In the genomic region with DNA sequence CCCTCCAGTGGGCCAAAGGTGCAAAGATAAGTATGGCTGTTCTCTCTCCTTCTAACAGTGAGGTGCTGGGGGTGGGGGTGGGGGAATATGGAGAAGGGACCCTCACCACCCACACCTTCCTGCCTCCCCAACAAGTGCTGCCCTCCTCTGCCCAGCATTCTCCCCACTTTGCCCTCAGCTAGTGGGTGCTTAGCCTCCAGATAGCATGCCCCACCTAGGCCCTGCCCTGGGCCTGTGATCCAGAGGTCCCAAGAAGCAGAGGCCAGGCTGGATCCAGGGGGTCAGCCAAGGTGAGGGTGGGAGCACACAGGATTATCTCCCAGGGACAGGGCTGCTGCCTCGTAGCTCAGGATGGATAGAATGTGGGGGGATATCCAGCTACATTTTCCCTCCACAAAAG, we compare ENCODE assay signal across 11 cellular contexts. TPM values are rescaled to one million over a fixed set of nuclear protein-coding genes. Genes with fewer than 3 reads are reported as not detected.
A peak's percentile ranks its signal among the peaks of the same experiment; 100 is the strongest.
DNase-seq lines count a peak whose midpoint lies in the region; ATAC-seq, FAIRE-seq and TF ChIP-seq lines count a peak whose summit lies in the region.
"Had no signal": no experiment of that assay in that cellular context is flagged by ENCODE, and none has a peak within 500 bp of the region (broad histone marks: within the 10 kb centered on the region; RNA-seq: fewer than 3 reads in every experiment).

No MANE protein-coding gene starts in this region.

- 18% methylated on average over 1 of the region's 1 CpG for WGBS in HepG2 (ENCODE audit: low lambda C conversion rate)

- no peak for ATAC-seq in HepG2
- no peak for ATAC-seq in GM21447 (IDR thresholded peaks at IDR 0.05; ENCODE audit: unreplicated experiment)

- in situ Hi-C loops in HepG2 (cut with HindIII; ENCODE audit: extremely low pct_ligation_motif_present, low pct_unique_long_range_greater_than_20kb) = no loop called here

- TF ChIP-seq CTCF in HepG2 (CRISPR knock-in tag; IDR thresholded peaks at IDR 0.05) = no peak
- no peak for TF ChIP-seq CTCF in tibial artery (IDR thresholded peaks at IDR 0.05)

- TF ChIP-seq RAD21 in HepG2 (CRISPR knock-in tag; IDR thresholded peaks at IDR 0.05) = no peak

- H3K4me1 ChIP-seq in HepG2 (ENCODE audit: insufficient read depth, low read length) (peaks cover 64% of the 10 kb centered on the region), tibial artery (peaks cover 0 to 22% (median 19%) of the 10 kb centered on the region in 4 donors)

- H3K9me3 Mint-ChIP-seq in activated T-cell treated with anti-CD3 and anti-CD28 coated beads, Interleukin-2, amount 50 U/mL, for 24 hours = no peaks in the 10 kb centered on the region

- H3K9ac ChIP-seq in HepG2 (ENCODE audit: insufficient read depth, low read depth, low read length) = peak overlapping the region; percentile 81

- H2AFZ ChIP-seq in HepG2 (ENCODE audit: low read length) = no peak overlapping the region

- TF ChIP-seq EP300 in HepG2 (IDR thresholded peaks at IDR 0.05; ENCODE audit: low read depth in 2 of 2, low read length in 2 of 2) = no peak
- no peak for TF ChIP-seq EP300 in HepG2 (CRISPR knock-in tag; IDR thresholded peaks at IDR 0.05; ENCODE audit: borderline replicate concordance)

- H3K27me3 ChIP-seq in HepG2 (ENCODE audit: control insufficient read depth in 1 of 2, insufficient read depth in 2 of 2, low read length in 2 of 2) = no peaks in the 10 kb centered on the region
- H3K27me3 ChIP-seq in tibial artery = no peaks in the 10 kb centered on the region

- H3K4me2 ChIP-seq in HepG2 (ENCODE audit: low read depth, low read length) = peak overlapping the region; percentile 97

- BruUV-seq in HepG2 (replicated peaks; lab: Mats Ljungman, UMichigan) = no TSS peak

- CTCF ChIA-PET in HepG2 (lab: Yijun Ruan, JAX; ENCODE audit: low intra/inter-chr PET ratio, low total read pairs) = interaction anchor here (0.8 kb wide), 1 partner anchor 13 kb away, joined by 3 read pairs; no protein-coding TSS in a partner anchor

- peaks cover 31% of the 10 kb centered on the region for H3K4me1 Mint-ChIP-seq in activated T-cell treated with anti-CD3 and anti-CD28 coated beads, Interleukin-2, amount 50 U/mL, for 24 hours (ENCODE audit: low read depth)

- H3K4me3 ChIP-seq in HepG2 (replicated peaks in 1 of 3; ENCODE audit: insufficient read depth in 1 of 3, low read depth in 2 of 3, low read length in 3 of 3) (peak overlapping the region; percentile 72 to 93 (median 89)), tibial artery (peak overlapping the region; percentile 74 to 81)

- no peak for TF ChIP-seq POLR2A in HepG2 (IDR thresholded peaks at IDR 0.05; ENCODE audit: insufficient read depth in 1 of 2, low read depth in 2 of 2, low read length in 2 of 2)

- H3K27ac ChIP-seq in angular gyrus (ENCODE audit: low read depth, low read length) (peak overlapping the region; percentile 14), HepG2 (ENCODE audit: extremely low read length, insufficient read depth, low read length) (no peak overlapping the region), tibial artery (peak overlapping the region in 1 of 2 donors; percentile 96)

- POLR2A ChIA-PET in HepG2 (lab: Yijun Ruan, JAX) = interaction anchor here (1.0 to 1.2 kb wide), 3 partner anchors 12 to 21 kb away, joined by 3 read pairs; a partner anchor contains a TSS

- H3K9me3 ChIP-seq in HepG2 (ENCODE audit: low read length) (no peaks in the 10 kb centered on the region), tibial artery (no peaks in the 10 kb centered on the region)

- no peak for DNase-seq in activated T-cell treated with anti-CD3 and anti-CD28 coated beads, Interleukin-2, amount 50 U/mL, for 24 hours
- no peak for DNase-seq in activated T-cell treated with anti-CD3 and anti-CD28 coated beads, Interleukin-2, amount 50 U/mL, for 1 hour
- DNase-seq in HepG2 (ENCODE audit: low spot score) = no peak
- DNase-seq in tibial artery = no peak
- DNase-seq in NCI-H128 (lab: John Stamatoyannopoulos, UW; ENCODE audit: unreplicated experiment) = no peak
- DNase-seq in DMS53 treated with DMSO at 0.1 percent for 48 hours (lab: John Stamatoyannopoulos, UW; ENCODE audit: unreplicated experiment) = no peak
- DNase-seq: activated gamma-delta T cell, midbrain, NCI-H446 had no signal

- H3K27me3 Mint-ChIP-seq in activated T-cell treated with anti-CD3 and anti-CD28 coated beads, Interleukin-2, amount 50 U/mL, for 24 hours = no peaks in the 10 kb centered on the region

- peaks cover 22% of the 10 kb centered on the region for H3K79me2 ChIP-seq in HepG2 (ENCODE audit: insufficient read depth, low read length)

- H3K27ac Mint-ChIP-seq in activated T-cell treated with anti-CD3 and anti-CD28 coated beads, Interleukin-2, amount 50 U/mL, for 24 hours = no peak overlapping the region

- intact Hi-C loops in HepG2 (cut with micrococcal nuclease; ENCODE audit: unreplicated experiment) (no loop called here), tibial artery (cut with DNase I; ENCODE audit: low total_unique reads) (loop anchor here (2.0 kb wide), 1 partner anchor 14 kb away; a partner anchor contains a TSS)

- H4K20me1 ChIP-seq in HepG2 (ENCODE audit: insufficient read depth, low read length) = no peaks in the 10 kb centered on the region

- peak overlapping the region; percentile 85 for H3K4me3 Mint-ChIP-seq in activated T-cell treated with anti-CD3 and anti-CD28 coated beads, Interleukin-2, amount 50 U/mL, for 24 hours

- no peak for FAIRE-seq in HepG2 (lab: Jason Lieb, UNC)

- H3K36me3 ChIP-seq in HepG2 (replicated peaks in 1 of 2; ENCODE audit: control insufficient read depth in 1 of 2, insufficient read depth in 2 of 2, low read length in 2 of 2) (0 out of 5 replicates have a peak, but pooled peaks cover 0 to 5% of the 10 kb centered on the region in 2 experiments), tibial artery (no peaks in the 10 kb centered on the region)

- peaks cover 13% of the 10 kb centered on the region for H3K36me3 Mint-ChIP-seq in activated T-cell treated with anti-CD3 and anti-CD28 coated beads, Interleukin-2, amount 50 U/mL, for 24 hours (ENCODE audit: low read depth)

RNA-seq across cellular contexts. Expression of a gene that starts 1.2 kb away (rescaled TPM):
- 70.0 and 90.6 TPM in 2 replicates for total RNA-seq in HepG2 (2016; rRNA removed; fragmentation: Illumina TruSeq; extraction: Trizol)
- 120 and 149 TPM in 2 replicates for total RNA-seq in HepG2 (2016; cell fraction: cytosol; rRNA removed; fragmentation: Illumina TruSeq; extraction: Trizol; ENCODE audit: low read depth)
- 67.4 and 89.2 TPM in 2 replicates for total RNA-seq in HepG2 (2016; cell fraction: insoluble cytoplasmic fraction; rRNA removed; fragmentation: Illumina TruSeq; extraction: Trizol)
- total RNA-seq in HepG2 (2016; cell fraction: membrane; rRNA removed; fragmentation: Illumina TruSeq; extraction: Trizol) = 165 and 207 TPM in 2 replicates
- total RNA-seq in HepG2 (2016; cell fraction: nucleus; rRNA removed; fragmentation: Illumina TruSeq; extraction: Trizol) = 43.5 and 46.5 TPM in 2 replicates
- polyA plus RNA-seq in HepG2 (2011; rRNA removed) = 38.3 and 51.7 TPM in 2 replicates
- 41.7 and 67.3 TPM in 2 replicates for polyA plus RNA-seq in HepG2 (2011; cell fraction: cytosol; rRNA removed)
- 36.2 and 38.2 TPM in 2 replicates for polyA plus RNA-seq in HepG2 (2011; cell fraction: nucleus; rRNA removed)
- polyA plus RNA-seq in HepG2 (2012) = 37.4 and 38.4 TPM in 2 replicates
- polyA plus RNA-seq in HepG2 (2016; cell fraction: cytosol; fragmentation: Illumina TruSeq; extraction: Trizol; ENCODE audit: low read depth) = 210 and 248 TPM in 2 replicates
- 96.6 and 129 TPM in 2 replicates for polyA plus RNA-seq in HepG2 (2016; cell fraction: insoluble cytoplasmic fraction; fragmentation: Illumina TruSeq; extraction: Trizol; ENCODE audit: low read depth)
- 249 and 277 TPM in 2 replicates for polyA plus RNA-seq in HepG2 (2016; cell fraction: membrane; fragmentation: Illumina TruSeq; extraction: Trizol; ENCODE audit: low read depth)
- 90.0 and 101 TPM in 2 replicates for polyA plus RNA-seq in HepG2 (2016; cell fraction: nucleus; fragmentation: Illumina TruSeq; extraction: Trizol; ENCODE audit: insufficient read depth, low read depth)
- polyA minus RNA-seq in HepG2 (2011; rRNA and poly(A)+ RNA removed; ENCODE audit: low replicate concordance) = 32.0 and 63.5 TPM in 2 replicates
- 30.2 and 38.4 TPM in 2 replicates for polyA minus RNA-seq in HepG2 (2011; cell fraction: cytosol; rRNA and poly(A)+ RNA removed)
- 15.2 and 15.3 TPM in 2 replicates for polyA minus RNA-seq in HepG2 (2011; cell fraction: nucleus; rRNA and poly(A)+ RNA removed)

RNA-seq across cellular contexts. Expression of a gene that starts 14.9 kb away (rescaled TPM):
- 0.27 and 0.32 TPM in 2 replicates for total RNA-seq in HepG2 (2016; rRNA removed; fragmentation: Illumina TruSeq; extraction: Trizol)
- total RNA-seq in HepG2 (2016; cell fraction: cytosol; rRNA removed; fragmentation: Illumina TruSeq; extraction: Trizol; ENCODE audit: low read depth) = not detected in 2 replicates
- 0.15 and 0.22 TPM in 2 replicates for total RNA-seq in HepG2 (2016; cell fraction: insoluble cytoplasmic fraction; rRNA removed; fragmentation: Illumina TruSeq; extraction: Trizol)
- 0.17 and 0.22 TPM in 2 replicates for total RNA-seq in HepG2 (2016; cell fraction: membrane; rRNA removed; fragmentation: Illumina TruSeq; extraction: Trizol)
- total RNA-seq in HepG2 (2016; cell fraction: nucleus; rRNA removed; fragmentation: Illumina TruSeq; extraction: Trizol) = 0.40 TPM in 1 of 2 replicates, not detected in the other
- polyA plus RNA-seq in HepG2 (2011; rRNA removed) = 0.05 and 0.11 TPM in 2 replicates
- polyA plus RNA-seq in HepG2 (2011; cell fraction: cytosol; rRNA removed) = 0.08 TPM in 1 of 2 replicates, not detected in the other
- polyA plus RNA-seq in HepG2 (2011; cell fraction: nucleus; rRNA removed) = 0.45 and 0.84 TPM in 2 replicates
- 0.11 TPM in 1 of 2 replicates, not detected in the other for polyA plus RNA-seq in HepG2 (2012)
- 0.17 and 0.22 TPM in 2 replicates for polyA plus RNA-seq in HepG2 (2016; cell fraction: cytosol; fragmentation: Illumina TruSeq; extraction: Trizol; ENCODE audit: low read depth)
- polyA plus RNA-seq in HepG2 (2016; cell fraction: insoluble cytoplasmic fraction; fragmentation: Illumina TruSeq; extraction: Trizol; ENCODE audit: low read depth) = 0.24 and 0.25 TPM in 2 replicates
- polyA plus RNA-seq in HepG2 (2016; cell fraction: membrane; fragmentation: Illumina TruSeq; extraction: Trizol; ENCODE audit: low read depth) = 0.20 and 0.42 TPM in 2 replicates
- 0.29 TPM in 1 of 2 replicates, not detected in the other for polyA plus RNA-seq in HepG2 (2016; cell fraction: nucleus; fragmentation: Illumina TruSeq; extraction: Trizol; ENCODE audit: insufficient read depth, low read depth)
- 0.08 and 0.14 TPM in 2 replicates for polyA minus RNA-seq in HepG2 (2011; rRNA and poly(A)+ RNA removed; ENCODE audit: low replicate concordance)
- not detected in 2 replicates for polyA minus RNA-seq in HepG2 (2011; cell fraction: cytosol; rRNA and poly(A)+ RNA removed)
- 0.64 TPM in 1 of 2 replicates, not detected in the other for polyA minus RNA-seq in HepG2 (2011; cell fraction: nucleus; rRNA and poly(A)+ RNA removed)

RNA-seq across cellular contexts. Expression of a gene that starts 20.2 kb away (rescaled TPM):
- 42.9 and 54.5 TPM in 2 replicates for total RNA-seq in HepG2 (2016; rRNA removed; fragmentation: Illumina TruSeq; extraction: Trizol)
- 12.7 and 12.9 TPM in 2 replicates for total RNA-seq in HepG2 (2016; cell fraction: cytosol; rRNA removed; fragmentation: Illumina TruSeq; extraction: Trizol; ENCODE audit: low read depth)
- total RNA-seq in HepG2 (2016; cell fraction: insoluble cytoplasmic fraction; rRNA removed; fragmentation: Illumina TruSeq; extraction: Trizol) = 42.6 and 53.4 TPM in 2 replicates
- total RNA-seq in HepG2 (2016; cell fraction: membrane; rRNA removed; fragmentation: Illumina TruSeq; extraction: Trizol) = 44.1 and 47.1 TPM in 2 replicates
- 22.9 and 28.9 TPM in 2 replicates for total RNA-seq in HepG2 (2016; cell fraction: nucleus; rRNA removed; fragmentation: Illumina TruSeq; extraction: Trizol)
- polyA plus RNA-seq in HepG2 (2011; rRNA removed) = 10.4 and 15.6 TPM in 2 replicates
- polyA plus RNA-seq in HepG2 (2011; cell fraction: cytosol; rRNA removed) = 13.3 and 14.8 TPM in 2 replicates
- 19.0 and 20.4 TPM in 2 replicates for polyA plus RNA-seq in HepG2 (2011; cell fraction: nucleus; rRNA removed)
- 20.0 and 24.1 TPM in 2 replicates for polyA plus RNA-seq in HepG2 (2012)
- 11.2 and 11.4 TPM in 2 replicates for polyA plus RNA-seq in HepG2 (2016; cell fraction: cytosol; fragmentation: Illumina TruSeq; extraction: Trizol; ENCODE audit: low read depth)
- 37.8 and 42.0 TPM in 2 replicates for polyA plus RNA-seq in HepG2 (2016; cell fraction: insoluble cytoplasmic fraction; fragmentation: Illumina TruSeq; extraction: Trizol; ENCODE audit: low read depth)
- 28.4 and 33.6 TPM in 2 replicates for polyA plus RNA-seq in HepG2 (2016; cell fraction: membrane; fragmentation: Illumina TruSeq; extraction: Trizol; ENCODE audit: low read depth)
- 36.6 and 38.3 TPM in 2 replicates for polyA plus RNA-seq in HepG2 (2016; cell fraction: nucleus; fragmentation: Illumina TruSeq; extraction: Trizol; ENCODE audit: insufficient read depth, low read depth)
- 40.5 and 51.2 TPM in 2 replicates for polyA minus RNA-seq in HepG2 (2011; rRNA and poly(A)+ RNA removed; ENCODE audit: low replicate concordance)
- 17.9 and 18.5 TPM in 2 replicates for polyA minus RNA-seq in HepG2 (2011; cell fraction: cytosol; rRNA and poly(A)+ RNA removed)
- polyA minus RNA-seq in HepG2 (2011; cell fraction: nucleus; rRNA and poly(A)+ RNA removed) = 16.0 and 16.7 TPM in 2 replicates

RNA-seq across cellular contexts. Expression of a gene that starts 29.7 kb away (rescaled TPM):
- total RNA-seq in HepG2 (2016; rRNA removed; fragmentation: Illumina TruSeq; extraction: Trizol) = 14.5 and 19.3 TPM in 2 replicates
- total RNA-seq in HepG2 (2016; cell fraction: cytosol; rRNA removed; fragmentation: Illumina TruSeq; extraction: Trizol; ENCODE audit: low read depth) = 5.8 and 5.9 TPM in 2 replicates
- total RNA-seq in HepG2 (2016; cell fraction: insoluble cytoplasmic fraction; rRNA removed; fragmentation: Illumina TruSeq; extraction: Trizol) = 15.3 and 18.9 TPM in 2 replicates
- 18.7 and 19.9 TPM in 2 replicates for total RNA-seq in HepG2 (2016; cell fraction: membrane; rRNA removed; fragmentation: Illumina TruSeq; extraction: Trizol)
- 13.9 and 16.9 TPM in 2 replicates for total RNA-seq in HepG2 (2016; cell fraction: nucleus; rRNA removed; fragmentation: Illumina TruSeq; extraction: Trizol)
- 14.3 and 19.4 TPM in 2 replicates for polyA plus RNA-seq in HepG2 (2011; rRNA removed)
- polyA plus RNA-seq in HepG2 (2011; cell fraction: cytosol; rRNA removed) = 11.6 and 15.6 TPM in 2 replicates
- 49.0 and 73.9 TPM in 2 replicates for polyA plus RNA-seq in HepG2 (2011; cell fraction: nucleus; rRNA removed)
- 26.0 and 33.6 TPM in 2 replicates for polyA plus RNA-seq in HepG2 (2012)
- 10.4 and 11.1 TPM in 2 replicates for polyA plus RNA-seq in HepG2 (2016; cell fraction: cytosol; fragmentation: Illumina TruSeq; extraction: Trizol; ENCODE audit: low read depth)
- 30.9 and 41.0 TPM in 2 replicates for polyA plus RNA-seq in HepG2 (2016; cell fraction: insoluble cytoplasmic fraction; fragmentation: Illumina TruSeq; extraction: Trizol; ENCODE audit: low read depth)
- 21.7 and 25.1 TPM in 2 replicates for polyA plus RNA-seq in HepG2 (2016; cell fraction: membrane; fragmentation: Illumina TruSeq; extraction: Trizol; ENCODE audit: low read depth)
- polyA plus RNA-seq in HepG2 (2016; cell fraction: nucleus; fragmentation: Illumina TruSeq; extraction: Trizol; ENCODE audit: insufficient read depth, low read depth) = 40.4 and 46.6 TPM in 2 replicates
- polyA minus RNA-seq in HepG2 (2011; rRNA and poly(A)+ RNA removed; ENCODE audit: low replicate concordance) = 22.5 and 47.0 TPM in 2 replicates
- 15.7 and 18.9 TPM in 2 replicates for polyA minus RNA-seq in HepG2 (2011; cell fraction: cytosol; rRNA and poly(A)+ RNA removed)
- 11.1 and 13.0 TPM in 2 replicates for polyA minus RNA-seq in HepG2 (2011; cell fraction: nucleus; rRNA and poly(A)+ RNA removed)

RNA-seq across cellular contexts. Expression of a gene that starts 33.9 kb away (rescaled TPM):
- not detected in 2 replicates for total RNA-seq in HepG2 (2016; rRNA removed; fragmentation: Illumina TruSeq; extraction: Trizol)
- total RNA-seq in HepG2 (2016; cell fraction: cytosol; rRNA removed; fragmentation: Illumina TruSeq; extraction: Trizol; ENCODE audit: low read depth) = not detected in 2 replicates
- not detected in 2 replicates for total RNA-seq in HepG2 (2016; cell fraction: insoluble cytoplasmic fraction; rRNA removed; fragmentation: Illumina TruSeq; extraction: Trizol)
- total RNA-seq in HepG2 (2016; cell fraction: membrane; rRNA removed; fragmentation: Illumina TruSeq; extraction: Trizol) = not detected in 2 replicates
- not detected in 2 replicates for total RNA-seq in HepG2 (2016; cell fraction: nucleus; rRNA removed; fragmentation: Illumina TruSeq; extraction: Trizol)
- polyA plus RNA-seq in HepG2 (2011; rRNA removed) = 0.01 TPM in 2 replicates
- polyA plus RNA-seq in HepG2 (2011; cell fraction: cytosol; rRNA removed) = 0.03 and 0.04 TPM in 2 replicates
- polyA plus RNA-seq in HepG2 (2011; cell fraction: nucleus; rRNA removed) = 0.14 and 0.17 TPM in 2 replicates
- 0.90 and 1.9 TPM in 2 replicates for polyA plus RNA-seq in HepG2 (2012)
- polyA plus RNA-seq in HepG2 (2016; cell fraction: cytosol; fragmentation: Illumina TruSeq; extraction: Trizol; ENCODE audit: low read depth) = not detected in 2 replicates
- not detected in 2 replicates for polyA plus RNA-seq in HepG2 (2016; cell fraction: insoluble cytoplasmic fraction; fragmentation: Illumina TruSeq; extraction: Trizol; ENCODE audit: low read depth)
- not detected in 2 replicates for polyA plus RNA-seq in HepG2 (2016; cell fraction: membrane; fragmentation: Illumina TruSeq; extraction: Trizol; ENCODE audit: low read depth)
- polyA plus RNA-seq in HepG2 (2016; cell fraction: nucleus; fragmentation: Illumina TruSeq; extraction: Trizol; ENCODE audit: insufficient read depth, low read depth) = not detected in 2 replicates
- 0.10 TPM in 1 of 2 replicates, not detected in the other for polyA minus RNA-seq in HepG2 (2011; rRNA and poly(A)+ RNA removed; ENCODE audit: low replicate concordance)
- not detected in 2 replicates for polyA minus RNA-seq in HepG2 (2011; cell fraction: cytosol; rRNA and poly(A)+ RNA removed)
- 0.13 TPM in 1 of 2 replicates, not detected in the other for polyA minus RNA-seq in HepG2 (2011; cell fraction: nucleus; rRNA and poly(A)+ RNA removed)
